Comparison of ENCODE assay signal across 8 cellular contexts in genomic region chr15:85289677-85290365, GRCh38.
DNase-seq lines count a peak whose midpoint lies in the region; ATAC-seq and TF ChIP-seq lines count a peak whose summit lies in the region.

No MANE protein-coding gene starts in this region.

- H3K36me3 ChIP-seq in CD4-positive, alpha-beta memory T cell (ENCODE audit: insufficient read depth, low read length), result no peaks in the 10 kb centered on the region
- H3K36me3 ChIP-seq in GM23338 (ENCODE audit: insufficient read depth) (no peaks in the 10 kb centered on the region), right lobe of liver (no peaks in the 10 kb centered on the region)

- no peaks in the 10 kb centered on the region for H3K4me1 ChIP-seq in CD4-positive, alpha-beta memory T cell (ENCODE audit: insufficient read depth, low read length)
- H3K4me1 ChIP-seq in GM23338 (ENCODE audit: insufficient read depth), result no peaks in the 10 kb centered on the region
- H3K4me1 ChIP-seq in right lobe of liver, result no peaks in the 10 kb centered on the region

- DNase-seq in CD4-positive, alpha-beta memory T cell, result peak in 4 of 5 donors; percentile 2 to 27 (median 18)
- DNase-seq in GM23338 (ENCODE audit: low spot score) (peak; percentile 75), NCI-H748 (lab: John Stamatoyannopoulos, UW; ENCODE audit: unreplicated experiment) (peak; percentile 49), cerebellum (ENCODE audit: low spot score) (peak; percentile 39), right lobe of liver (peak in 2 of 3 donors; percentile 35 to 67)

- peaks cover 5 to 9% of the 10 kb centered on the region in 2 donors for H3K27me3 Mint-ChIP-seq in CD4-positive, alpha-beta memory T cell
- H3K27me3 Mint-ChIP-seq in GM23338 (ENCODE audit: insufficient read depth, low read depth, poor library complexity), result peaks cover 2% of the 10 kb centered on the region

- no peaks in the 10 kb centered on the region for H3K36me3 Mint-ChIP-seq in CD4-positive, alpha-beta memory T cell
- H3K36me3 Mint-ChIP-seq in GM23338 (ENCODE audit: low read depth), result no peaks in the 10 kb centered on the region

- CTCF ChIA-PET in CD4-positive, alpha-beta memory T cell (lab: Charles Lee; ENCODE audit: partially characterized antibody), result interaction anchor here (0.8 to 2.4 kb wide), 10 partner anchors 9 to 199 kb away, joined by 3 to 24 read pairs (median 4); no protein-coding TSS in a partner anchor

- no peaks in the 10 kb centered on the region for H3F3A ChIP-seq in GM23338 (replicated peaks; ENCODE audit: low read depth)

- no peaks in the 10 kb centered on the region for H3K27me3 ChIP-seq in CD4-positive, alpha-beta memory T cell (ENCODE audit: insufficient read depth, low read length)
- H3K27me3 ChIP-seq in GM23338 (ENCODE audit: insufficient read depth) (no peaks in the 10 kb centered on the region), right lobe of liver (no peaks in the 10 kb centered on the region)

- no peak for TF ChIP-seq POLR2A in right lobe of liver (IDR thresholded peaks at IDR 0.05)

- no peak overlapping the region for H3K4me3 ChIP-seq in CD4-positive, alpha-beta memory T cell (ENCODE audit: low read length in 2 of 2)
- H3K4me3 ChIP-seq in GM23338 (no peak overlapping the region), right lobe of liver (no peak overlapping the region)

- peak; percentile 67 to 79 for TF ChIP-seq CTCF in GM23338 (conservative IDR thresholded peaks at IDR 0.05; ENCODE audit: low read depth in 2 of 2)
- TF ChIP-seq CTCF in right lobe of liver (IDR thresholded peaks at IDR 0.05), result peak; percentile 55 to 64 (median 60)

- ATAC-seq in GM23338 (peak; percentile 62), right lobe of liver (peak; percentile 91 to 96 (median 94)), HG03521 (IDR thresholded peaks at IDR 0.05; ENCODE audit: unreplicated experiment) (no peak), HG02970 (IDR thresholded peaks at IDR 0.05; ENCODE audit: low FRiP score, unreplicated experiment) (no peak), GM19351 (IDR thresholded peaks at IDR 0.05; ENCODE audit: unreplicated experiment) (no peak)

- intact Hi-C loops in CD4-positive, alpha-beta memory T cell (cut with micrococcal nuclease), result loop anchor here (10.0 kb wide), 1 partner anchor 555 kb away; no protein-coding TSS in a partner anchor
- intact Hi-C loops in right lobe of liver (cut with DNase I), result loop anchor here in 1 of 2 donors (10.0 kb wide), 1 partner anchor 215 kb away; no protein-coding TSS in a partner anchor

- no peak overlapping the region for H2AFZ ChIP-seq in GM23338

- H4K20me1 ChIP-seq in GM23338 (replicated peaks; ENCODE audit: insufficient read depth), result no peaks in the 10 kb centered on the region

- H3K4me3 Mint-ChIP-seq in CD4-positive, alpha-beta memory T cell, result no peak overlapping the region
- H3K4me3 Mint-ChIP-seq in GM23338, result no peak overlapping the region

- no peak overlapping the region for H3K27ac Mint-ChIP-seq in CD4-positive, alpha-beta memory T cell
- H3K27ac Mint-ChIP-seq in GM23338, result no peak overlapping the region

- no peaks in the 10 kb centered on the region for H3K9me3 ChIP-seq in CD4-positive, alpha-beta memory T cell (ENCODE audit: control insufficient read depth in 1 of 2, low read length in 2 of 2)
- no peaks in the 10 kb centered on the region for H3K9me3 ChIP-seq in right lobe of liver

- H3K79me2 ChIP-seq in GM23338 (replicated peaks; ENCODE audit: insufficient read depth), result no peaks in the 10 kb centered on the region

- no peaks in the 10 kb centered on the region for H3K9me2 ChIP-seq in GM23338 (ENCODE audit: insufficient read depth)

- POLR2A ChIA-PET in CD4-positive, alpha-beta memory T cell (lab: Charles Lee; ENCODE audit: partially characterized antibody), result no interaction called here

- no peak overlapping the region for H3K4me2 ChIP-seq in GM23338

- H3K27ac ChIP-seq in CD4-positive, alpha-beta memory T cell (ENCODE audit: low read depth, low read length), result no peak overlapping the region
- H3K27ac ChIP-seq in GM23338 (ENCODE audit: low read depth) (no peak overlapping the region), right lobe of liver (no peak overlapping the region)

- 12% methylated on average over 6 of the region's 6 CpGs for WGBS in right lobe of liver (ENCODE audit: insufficient coverage, low coverage, low lambda C conversion rate, missing lambda C conversion rate)

- no peaks in the 10 kb centered on the region for H3K4me1 Mint-ChIP-seq in CD4-positive, alpha-beta memory T cell
- no peaks in the 10 kb centered on the region for H3K4me1 Mint-ChIP-seq in GM23338

- H3K9me3 Mint-ChIP-seq in CD4-positive, alpha-beta memory T cell, result peaks cover 0 to 2% (median 0%) of the 10 kb centered on the region in 8 donors
- no peaks in the 10 kb centered on the region; the same call in 2 of the 3 replicates for H3K9me3 Mint-ChIP-seq in GM23338

TF ChIP-seq in GM23338, 12 proteins besides CTCF, POLR2A, EP300 and RAD21:
- TF ChIP-seq, protein P1, sequence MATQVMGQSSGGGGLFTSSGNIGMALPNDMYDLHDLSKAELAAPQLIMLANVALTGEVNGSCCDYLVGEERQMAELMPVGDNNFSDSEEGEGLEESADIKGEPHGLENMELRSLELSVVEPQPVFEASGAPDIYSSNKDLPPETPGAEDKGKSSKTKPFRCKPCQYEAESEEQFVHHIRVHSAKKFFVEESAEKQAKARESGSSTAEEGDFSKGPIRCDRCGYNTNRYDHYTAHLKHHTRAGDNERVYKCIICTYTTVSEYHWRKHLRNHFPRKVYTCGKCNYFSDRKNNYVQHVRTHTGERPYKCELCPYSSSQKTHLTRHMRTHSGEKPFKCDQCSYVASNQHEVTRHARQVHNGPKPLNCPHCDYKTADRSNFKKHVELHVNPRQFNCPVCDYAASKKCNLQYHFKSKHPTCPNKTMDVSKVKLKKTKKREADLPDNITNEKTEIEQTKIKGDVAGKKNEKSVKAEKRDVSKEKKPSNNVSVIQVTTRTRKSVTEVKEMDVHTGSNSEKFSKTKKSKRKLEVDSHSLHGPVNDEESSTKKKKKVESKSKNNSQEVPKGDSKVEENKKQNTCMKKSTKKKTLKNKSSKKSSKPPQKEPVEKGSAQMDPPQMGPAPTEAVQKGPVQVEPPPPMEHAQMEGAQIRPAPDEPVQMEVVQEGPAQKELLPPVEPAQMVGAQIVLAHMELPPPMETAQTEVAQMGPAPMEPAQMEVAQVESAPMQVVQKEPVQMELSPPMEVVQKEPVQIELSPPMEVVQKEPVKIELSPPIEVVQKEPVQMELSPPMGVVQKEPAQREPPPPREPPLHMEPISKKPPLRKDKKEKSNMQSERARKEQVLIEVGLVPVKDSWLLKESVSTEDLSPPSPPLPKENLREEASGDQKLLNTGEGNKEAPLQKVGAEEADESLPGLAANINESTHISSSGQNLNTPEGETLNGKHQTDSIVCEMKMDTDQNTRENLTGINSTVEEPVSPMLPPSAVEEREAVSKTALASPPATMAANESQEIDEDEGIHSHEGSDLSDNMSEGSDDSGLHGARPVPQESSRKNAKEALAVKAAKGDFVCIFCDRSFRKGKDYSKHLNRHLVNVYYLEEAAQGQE (IDR thresholded peaks at IDR 0.05; ENCODE audit: unreplicated experiment), result no peak
- no peak for TF ChIP-seq EZH2phosphoT487 (IDR thresholded peaks at IDR 0.05; ENCODE audit: unreplicated experiment)
- TF ChIP-seq, protein P2, sequence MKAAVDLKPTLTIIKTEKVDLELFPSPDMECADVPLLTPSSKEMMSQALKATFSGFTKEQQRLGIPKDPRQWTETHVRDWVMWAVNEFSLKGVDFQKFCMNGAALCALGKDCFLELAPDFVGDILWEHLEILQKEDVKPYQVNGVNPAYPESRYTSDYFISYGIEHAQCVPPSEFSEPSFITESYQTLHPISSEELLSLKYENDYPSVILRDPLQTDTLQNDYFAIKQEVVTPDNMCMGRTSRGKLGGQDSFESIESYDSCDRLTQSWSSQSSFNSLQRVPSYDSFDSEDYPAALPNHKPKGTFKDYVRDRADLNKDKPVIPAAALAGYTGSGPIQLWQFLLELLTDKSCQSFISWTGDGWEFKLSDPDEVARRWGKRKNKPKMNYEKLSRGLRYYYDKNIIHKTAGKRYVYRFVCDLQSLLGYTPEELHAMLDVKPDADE (IDR thresholded peaks at IDR 0.05), result no peak

Comparison
In these comparisons a context has a peak if more than half of its experiments do, and no peak if none do; other contexts are left out.
1. DNase-seq: peak in every context shown above with its lines; median percentile 75 in GM23338; 51 in right lobe of liver; 49 in NCI-H748; 39 in cerebellum; 18 in CD4-positive, alpha-beta memory T cell.
2. ATAC-seq: peak in GM23338 (single experiment) and right lobe of liver (4 of 4); none in HG03521 (single experiment), HG02970 (single experiment) and GM19351 (single experiment).